8 cellular contexts compared by ENCODE assay signal in the genomic region with DNA sequence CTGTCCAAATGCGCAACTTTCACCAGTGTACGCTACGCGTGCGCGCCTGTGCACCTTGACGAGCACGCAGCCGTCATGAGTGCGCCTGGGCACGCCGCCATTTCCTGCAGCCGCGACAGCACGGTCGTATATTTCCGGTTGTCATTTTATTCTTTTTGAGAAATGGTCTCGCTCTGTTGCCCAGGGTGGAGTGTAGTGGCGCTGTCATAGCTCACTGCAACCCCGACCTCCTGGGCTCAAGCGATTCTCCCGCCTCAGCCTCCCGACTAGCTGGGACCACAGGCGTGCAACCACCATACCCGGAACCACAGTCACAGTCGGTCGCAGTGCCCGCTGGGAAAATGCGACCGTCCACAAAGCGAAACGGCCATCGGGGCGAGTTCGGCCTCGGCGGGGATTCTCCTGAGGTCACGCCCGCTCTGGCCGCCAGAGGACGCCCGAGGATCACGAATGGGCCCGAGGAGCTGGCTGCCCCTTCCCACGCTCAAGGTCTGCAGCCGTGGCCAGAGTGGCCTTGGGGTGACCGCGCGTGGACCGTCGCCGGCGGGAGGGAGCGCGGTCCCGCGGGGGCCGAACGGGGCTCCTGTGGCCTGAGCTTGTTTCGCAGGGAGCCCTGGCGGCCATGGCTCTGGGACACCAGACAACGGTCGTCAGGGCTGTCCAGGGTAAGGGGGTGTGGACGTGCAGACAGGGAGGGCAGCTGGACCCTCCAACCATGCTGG. TPM values are rescaled to one million over a fixed set of nuclear protein-coding genes. Genes with fewer than 3 reads are reported as not detected.
DNase-seq lines count a peak whose midpoint lies in the region; ATAC-seq and TF ChIP-seq lines count a peak whose summit lies in the region.

No MANE protein-coding gene starts in this region.

- peak overlapping the region; percentile 37 for H3K4me3 ChIP-seq in CD8-positive, alpha-beta memory T cell (ENCODE audit: low read length)
- H3K4me3 ChIP-seq in HUES64 (ENCODE audit: low read length): peak overlapping the region; percentile 43
- peak overlapping the region; percentile 49; the same call in 1 of the 2 replicates for H3K4me3 ChIP-seq in SK-N-MC
- H3K4me3 ChIP-seq in upper lobe of left lung: peak overlapping the region in 3 of 4 donors; percentile 29 to 46 (median 40)

- H3K4me3 Mint-ChIP-seq in CD8-positive, alpha-beta memory T cell: peak overlapping the region; percentile 80 to 92 (median 89)

- no peaks in the 10 kb centered on the region for H3K9me3 ChIP-seq in CD8-positive, alpha-beta memory T cell (ENCODE audit: low read length)
- H3K9me3 ChIP-seq in HUES64 (ENCODE audit: insufficient read depth, low read depth, low read length) (no peaks in the 10 kb centered on the region), SK-N-MC (ENCODE audit: low read depth, low read length) (no peaks in the 10 kb centered on the region), upper lobe of left lung (peaks cover 0 to 3% (median 0%) of the 10 kb centered on the region in 4 donors)

- H3K9me3 Mint-ChIP-seq in CD8-positive, alpha-beta memory T cell: peaks cover 0 to 3% (median 0%) of the 10 kb centered on the region in 5 donors

- H3K36me3 Mint-ChIP-seq in CD8-positive, alpha-beta memory T cell: peaks cover 0 to 17% (median 4%) of the 10 kb centered on the region in 3 donors

- peaks cover 7% of the 10 kb centered on the region for H3K4me1 ChIP-seq in CD8-positive, alpha-beta memory T cell (ENCODE audit: insufficient read depth, low read length)
- H3K4me1 ChIP-seq in HUES64 (ENCODE audit: insufficient read depth, low read length) (no peaks in the 10 kb centered on the region), upper lobe of left lung (peaks cover 0 to 4% (median 0%) of the 10 kb centered on the region in 4 donors)

- ATAC-seq in GM19455 (IDR thresholded peaks at IDR 0.05; ENCODE audit: unreplicated experiment): peak; percentile 69
- peak; percentile 71 to 97 for ATAC-seq in upper lobe of left lung (ENCODE audit: low FRiP score in 2 of 2)

- POLR2A ChIA-PET in CD8-positive, alpha-beta memory T cell (lab: Charles Lee): interaction anchor here (0.7 to 1.4 kb wide), 3 partner anchors 91 to 439 kb away, joined by 3 to 5 read pairs (median 3); a partner anchor contains a TSS

- H3K27ac ChIP-seq in CD8-positive, alpha-beta memory T cell (ENCODE audit: low read depth, low read length): no peak overlapping the region
- H3K27ac ChIP-seq in HUES64 (ENCODE audit: low read depth, low read length) (no peak overlapping the region), SK-N-MC (no peak overlapping the region), upper lobe of left lung (peak overlapping the region in 2 of 4 donors; percentile 27 to 49)

- 31% methylated on average over 64 of the region's 64 CpGs for WGBS in HUES64
- whole genome bisulfite sequencing in upper lobe of left lung, 2 donors: 41 to 51% methylated on average over 17 to 58 of the region's 64 CpGs

- DNase-seq in CD8-positive, alpha-beta memory T cell: peak; percentile 39 to 67 (median 48)
- no peak for DNase-seq in SK-N-MC (ENCODE audit: low read depth, low spot score)
- DNase-seq in activated naive CD4-positive, alpha-beta T cell treated with anti-CD3 and anti-CD28 coated beads, Interleukin-2, amount 50 U/mL, for 16 hours: peak; percentile 64
- peak; percentile 89 for DNase-seq in cardiac septum (ENCODE audit: low spot score)
- DNase-seq in posterior vena cava (ENCODE audit: low spot score): peak; percentile 92
- peak; percentile 72 to 95 for DNase-seq in upper lobe of left lung

- TF ChIP-seq EP300 in upper lobe of left lung (IDR thresholded peaks at IDR 0.05): no peak

- peaks cover 6 to 27% (median 6%) of the 10 kb centered on the region in 3 donors for H3K4me1 Mint-ChIP-seq in CD8-positive, alpha-beta memory T cell

- peak in 2 of 4 donors; percentile 9 to 31 for TF ChIP-seq POLR2A in upper lobe of left lung (IDR thresholded peaks at IDR 0.05)

- H3K27ac Mint-ChIP-seq in CD8-positive, alpha-beta memory T cell: peak overlapping the region; percentile 75 to 93 (median 87)

- H3K27me3 Mint-ChIP-seq in CD8-positive, alpha-beta memory T cell: peaks cover 0 to 4% of the 10 kb centered on the region in 2 donors

- CTCF ChIA-PET in CD8-positive, alpha-beta memory T cell (lab: Charles Lee): interaction anchor here (0.8 to 2.7 kb wide), 14 partner anchors 8 to 636 kb away, joined by 3 to 30 read pairs (median 4); no protein-coding TSS in a partner anchor

- no peaks in the 10 kb centered on the region for H3K27me3 ChIP-seq in CD8-positive, alpha-beta memory T cell (ENCODE audit: insufficient read depth, low read length, poor library complexity, severe bottlenecking)
- H3K27me3 ChIP-seq in HUES64 (ENCODE audit: insufficient read depth, low read length) (no peaks in the 10 kb centered on the region), upper lobe of left lung (no peaks in the 10 kb centered on the region)

- peak; percentile 79 to 97 (median 93) for TF ChIP-seq CTCF in upper lobe of left lung (IDR thresholded peaks at IDR 0.05)

- intact Hi-C loops in cardiac septum (cut with DNase I) (loop anchor here (5.0 kb wide), 1 partner anchor 475 kb away; no protein-coding TSS in a partner anchor), posterior vena cava (cut with DNase I) (loop anchor here in 1 of 2 donors (10.0 kb wide), 1 partner anchor 412 kb away; a partner anchor contains a TSS)

- H3K9ac ChIP-seq in HUES64 (ENCODE audit: low read depth, low read length): no peak overlapping the region
- no peak overlapping the region for H3K9ac ChIP-seq in SK-N-MC (ENCODE audit: insufficient read length)

- no peaks in the 10 kb centered on the region for H3K36me3 ChIP-seq in CD8-positive, alpha-beta memory T cell (ENCODE audit: insufficient read depth, low read length)
- no peaks in the 10 kb centered on the region for H3K36me3 ChIP-seq in HUES64 (ENCODE audit: insufficient read depth, low read length)
- no peaks in the 10 kb centered on the region for H3K36me3 ChIP-seq in SK-N-MC (ENCODE audit: insufficient read depth, low read length)
- H3K36me3 ChIP-seq in upper lobe of left lung: no peaks in the 10 kb centered on the region

RNA-seq across cellular contexts. Expression of a gene that starts 23.7 kb away (rescaled TPM):
- total RNA-seq in CD8-positive, alpha-beta memory T cell: 1 to 10 TPM; 1.1 TPM
- 0.30 TPM for polyA plus RNA-seq in CD8-positive, alpha-beta memory T cell
- polyA plus RNA-seq in HUES64 (2013, experiment 1 of 2): 2.8 TPM
- 2.8 TPM for polyA plus RNA-seq in HUES64 (2013, experiment 2 of 2)
- total RNA-seq in cardiac septum (0.48 TPM), posterior vena cava (under 1 TPM in 1 of 2 donors, not detected in 1; 0.14 TPM), upper lobe of left lung (1 to 10 TPM in 1 of 6 donors, under 1 TPM in 5; 0.30 to 6.3 (median 0.51) TPM)

RNA-seq across cellular contexts. Expression of a gene that starts 38.6 kb away (rescaled TPM):
- total RNA-seq in CD8-positive, alpha-beta memory T cell: not detected
- polyA plus RNA-seq in CD8-positive, alpha-beta memory T cell: not detected
- not detected for polyA plus RNA-seq in HUES64 (2013, experiment 1 of 2)
- 0.32 TPM for polyA plus RNA-seq in HUES64 (2013, experiment 2 of 2)
- total RNA-seq in cardiac septum: not detected
- not detected for total RNA-seq in posterior vena cava
- not detected for total RNA-seq in upper lobe of left lung

RNA-seq across cellular contexts. Expression of a gene that starts 39.7 kb away (rescaled TPM):
- total RNA-seq in CD8-positive, alpha-beta memory T cell: 1 to 10 TPM; 1.7 to 1.8 TPM
- polyA plus RNA-seq in CD8-positive, alpha-beta memory T cell: 0.29 TPM
- polyA plus RNA-seq in HUES64 (2013, experiment 1 of 2): 4.0 TPM
- 3.6 TPM for polyA plus RNA-seq in HUES64 (2013, experiment 2 of 2)
- 0.78 TPM for total RNA-seq in cardiac septum
- total RNA-seq in posterior vena cava: 1 to 10 TPM; 1.4 to 1.5 TPM
- total RNA-seq in upper lobe of left lung: 1 to 10 TPM in 4 of 6 donors, under 1 TPM in 1, not detected in 1; 0.86 to 2.7 (median 2.2) TPM
